In genomic region chr9:132903574-132904495, GRCh38 we compare ENCODE assay signal across 18 cellular contexts.
"Had no signal": no experiment of that assay in that cellular context is flagged by ENCODE, and none has a peak within 500 bp of the region (broad histone marks: within the 10 kb centered on the region; RNA-seq: fewer than 3 reads in every experiment).

No MANE protein-coding gene starts in this region.

- ATAC-seq: activated CD8-positive, alpha-beta T cell treated with anti-CD3 and anti-CD28 coated beads, Interleukin-2, amount 10 ng/mL, durations not matched to agents 7 days and 5 days; activated naive CD8-positive, alpha-beta T cell treated with anti-CD3 and anti-CD28 coated beads, Interleukin-2, amount 50 U/mL, for 24 hours; mucosa of descending colon; sciatic nerve had no signal

- H3K27ac ChIP-seq: ovary, thoracic aorta had no signal

- DNase-seq: activated CD4-positive, alpha-beta T cell treated with anti-CD3 and anti-CD28 coated beads for 48 hours; activated CD4-positive, CD25-positive, alpha-beta regulatory T cell; activated CD8-positive, alpha-beta T cell treated with anti-CD3 and anti-CD28 coated beads, Interleukin-2, amount 10 ng/mL, durations not matched to agents 7 days and 5 days; activated naive CD4-positive, alpha-beta T cell treated with anti-CD3 and anti-CD28 coated beads, Interleukin-2, amount 10 ng/mL, durations not matched to agents 7 days and 5 days; activated naive CD8-positive, alpha-beta T cell treated with anti-CD3 and anti-CD28 coated beads, Interleukin-2, amount 50 U/mL, for 24 hours; activated T-cell treated with anti-CD3 and anti-CD28 coated beads, Interleukin-2, amount 50 U/mL, for 24 hours; anterior cingulate cortex; cortex of kidney; head of caudate nucleus; mucosa of descending colon; naive B cell; ovary; stimulated activated CD4-positive, alpha-beta T cell treated with anti-CD3 and anti-CD28 coated beads, Interleukin-4, amount 100 ng/mL, for 1 hour had no signal

- H3K9me3 ChIP-seq: mucosa of descending colon, ovary, thoracic aorta had no signal

- H3K27me3 ChIP-seq: ovary had no signal

- H3K36me3 ChIP-seq: ovary had no signal

- H3K27ac Mint-ChIP-seq: activated CD8-positive, alpha-beta T cell treated with anti-CD3 and anti-CD28 coated beads, Interleukin-2, amount 10 ng/mL, durations not matched to agents 7 days and 5 days; activated naive CD4-positive, alpha-beta T cell treated with anti-CD3 and anti-CD28 coated beads, Interleukin-2, amount 10 ng/mL, durations not matched to agents 7 days and 5 days; activated naive CD8-positive, alpha-beta T cell treated with anti-CD3 and anti-CD28 coated beads, Interleukin-2, amount 50 U/mL, for 24 hours; activated T-cell treated with anti-CD3 and anti-CD28 coated beads, Interleukin-2, amount 50 U/mL, for 24 hours had no signal

- H3K4me2 ChIP-seq: smooth muscle cell had no signal

- H3K4me3 Mint-ChIP-seq: activated CD8-positive, alpha-beta T cell treated with anti-CD3 and anti-CD28 coated beads, Interleukin-2, amount 10 ng/mL, durations not matched to agents 7 days and 5 days; activated naive CD4-positive, alpha-beta T cell treated with anti-CD3 and anti-CD28 coated beads, Interleukin-2, amount 10 ng/mL, durations not matched to agents 7 days and 5 days; activated naive CD8-positive, alpha-beta T cell treated with anti-CD3 and anti-CD28 coated beads, Interleukin-2, amount 50 U/mL, for 24 hours; activated T-cell treated with anti-CD3 and anti-CD28 coated beads, Interleukin-2, amount 50 U/mL, for 24 hours; memory B cell had no signal

- FAIRE-seq: frontal cortex had no signal

- H3K4me1 Mint-ChIP-seq: memory B cell had no signal

- H3K4me3 ChIP-seq: mucosa of descending colon, ovary, smooth muscle cell, thoracic aorta had no signal

- H3K9me3 Mint-ChIP-seq: activated naive CD4-positive, alpha-beta T cell treated with anti-CD3 and anti-CD28 coated beads, Interleukin-2, amount 10 ng/mL, durations not matched to agents 7 days and 5 days; activated naive CD8-positive, alpha-beta T cell treated with anti-CD3 and anti-CD28 coated beads, Interleukin-2, amount 50 U/mL, for 24 hours; activated T-cell treated with anti-CD3 and anti-CD28 coated beads, Interleukin-2, amount 50 U/mL, for 24 hours; memory B cell; naive B cell had no signal

- H3K27me3 Mint-ChIP-seq: activated naive CD4-positive, alpha-beta T cell treated with anti-CD3 and anti-CD28 coated beads, Interleukin-2, amount 10 ng/mL, durations not matched to agents 7 days and 5 days; activated naive CD8-positive, alpha-beta T cell treated with anti-CD3 and anti-CD28 coated beads, Interleukin-2, amount 50 U/mL, for 24 hours; activated T-cell treated with anti-CD3 and anti-CD28 coated beads, Interleukin-2, amount 50 U/mL, for 24 hours; memory B cell; naive B cell had no signal
